In the genomic region with DNA sequence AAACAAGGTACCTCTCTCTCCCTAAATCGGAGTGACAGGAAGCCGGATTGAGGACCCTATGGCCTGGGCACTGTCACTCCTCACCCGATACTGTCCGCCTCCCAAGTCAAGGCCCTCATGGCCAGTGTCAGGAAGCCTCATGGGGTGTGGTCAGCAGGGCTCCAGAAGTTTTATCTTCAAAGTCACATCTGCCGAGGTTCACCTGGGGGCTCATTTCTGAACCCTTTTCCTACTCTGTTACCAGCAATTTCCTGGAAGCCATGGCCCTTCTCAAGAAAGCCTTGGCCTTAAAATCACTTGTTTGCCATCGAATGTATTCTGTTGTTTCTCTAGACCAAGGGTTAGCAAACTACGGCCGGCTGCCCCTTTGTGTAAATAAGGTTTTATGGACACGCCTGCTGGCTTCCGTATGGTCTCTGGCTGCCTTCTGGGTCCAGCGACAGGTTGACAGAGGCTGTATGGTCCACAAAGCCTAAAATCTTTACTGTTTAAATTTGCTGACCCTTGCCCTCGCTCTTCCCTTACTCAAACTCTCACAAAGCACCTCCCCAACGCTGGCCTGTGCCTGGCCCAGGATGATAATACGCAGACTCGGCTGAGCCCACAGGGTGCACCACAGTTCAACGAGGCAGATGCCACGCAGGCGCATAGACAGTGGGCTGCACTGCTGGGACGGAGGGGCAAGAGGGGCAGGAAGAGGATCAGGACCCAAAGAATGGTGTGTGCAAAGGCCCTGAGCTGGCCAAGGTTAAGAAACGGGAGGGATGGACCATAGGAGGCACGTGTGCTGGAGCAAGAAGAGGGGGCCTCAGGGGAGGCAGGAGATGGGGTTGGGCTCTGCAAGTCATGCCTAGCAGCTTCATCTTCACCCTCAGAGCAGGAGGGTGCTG, we compare ENCODE assay signal across 1 cellular context.
TF ChIP-seq lines count a peak whose summit lies in the region.

No MANE protein-coding gene starts in this region.

TF ChIP-seq in HepG2, 621 proteins besides CTCF, POLR2A, EP300 and RAD21 (continued from another document and continues in another):
- TF ChIP-seq, protein P1, sequence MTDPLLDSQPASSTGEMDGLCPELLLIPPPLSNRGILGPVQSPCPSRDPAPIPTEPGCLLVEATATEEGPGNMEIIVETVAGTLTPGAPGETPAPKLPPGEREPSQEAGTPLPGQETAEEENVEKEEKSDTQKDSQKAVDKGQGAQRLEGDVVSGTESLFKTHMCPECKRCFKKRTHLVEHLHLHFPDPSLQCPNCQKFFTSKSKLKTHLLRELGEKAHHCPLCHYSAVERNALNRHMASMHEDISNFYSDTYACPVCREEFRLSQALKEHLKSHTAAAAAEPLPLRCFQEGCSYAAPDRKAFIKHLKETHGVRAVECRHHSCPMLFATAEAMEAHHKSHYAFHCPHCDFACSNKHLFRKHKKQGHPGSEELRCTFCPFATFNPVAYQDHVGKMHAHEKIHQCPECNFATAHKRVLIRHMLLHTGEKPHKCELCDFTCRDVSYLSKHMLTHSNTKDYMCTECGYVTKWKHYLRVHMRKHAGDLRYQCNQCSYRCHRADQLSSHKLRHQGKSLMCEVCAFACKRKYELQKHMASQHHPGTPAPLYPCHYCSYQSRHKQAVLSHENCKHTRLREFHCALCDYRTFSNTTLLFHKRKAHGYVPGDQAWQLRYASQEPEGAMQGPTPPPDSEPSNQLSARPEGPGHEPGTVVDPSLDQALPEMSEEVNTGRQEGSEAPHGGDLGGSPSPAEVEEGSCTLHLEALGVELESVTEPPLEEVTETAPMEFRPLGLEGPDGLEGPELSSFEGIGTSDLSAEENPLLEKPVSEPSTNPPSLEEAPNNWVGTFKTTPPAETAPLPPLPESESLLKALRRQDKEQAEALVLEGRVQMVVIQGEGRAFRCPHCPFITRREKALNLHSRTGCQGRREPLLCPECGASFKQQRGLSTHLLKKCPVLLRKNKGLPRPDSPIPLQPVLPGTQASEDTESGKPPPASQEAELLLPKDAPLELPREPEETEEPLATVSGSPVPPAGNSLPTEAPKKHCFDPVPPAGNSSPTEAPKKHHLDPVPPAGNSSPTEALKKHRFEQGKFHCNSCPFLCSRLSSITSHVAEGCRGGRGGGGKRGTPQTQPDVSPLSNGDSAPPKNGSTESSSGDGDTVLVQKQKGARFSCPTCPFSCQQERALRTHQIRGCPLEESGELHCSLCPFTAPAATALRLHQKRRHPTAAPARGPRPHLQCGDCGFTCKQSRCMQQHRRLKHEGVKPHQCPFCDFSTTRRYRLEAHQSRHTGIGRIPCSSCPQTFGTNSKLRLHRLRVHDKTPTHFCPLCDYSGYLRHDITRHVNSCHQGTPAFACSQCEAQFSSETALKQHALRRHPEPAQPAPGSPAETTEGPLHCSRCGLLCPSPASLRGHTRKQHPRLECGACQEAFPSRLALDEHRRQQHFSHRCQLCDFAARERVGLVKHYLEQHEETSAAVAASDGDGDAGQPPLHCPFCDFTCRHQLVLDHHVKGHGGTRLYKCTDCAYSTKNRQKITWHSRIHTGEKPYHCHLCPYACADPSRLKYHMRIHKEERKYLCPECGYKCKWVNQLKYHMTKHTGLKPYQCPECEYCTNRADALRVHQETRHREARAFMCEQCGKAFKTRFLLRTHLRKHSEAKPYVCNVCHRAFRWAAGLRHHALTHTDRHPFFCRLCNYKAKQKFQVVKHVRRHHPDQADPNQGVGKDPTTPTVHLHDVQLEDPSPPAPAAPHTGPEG (CRISPR knock-in tag; IDR thresholded peaks at IDR 0.05), result no peak
- TF ChIP-seq ZSCAN31 (CRISPR knock-in tag; IDR thresholded peaks at IDR 0.05; ENCODE audit: low read depth) (no peak), TSC22D2 (CRISPR knock-in tag; IDR thresholded peaks at IDR 0.05; ENCODE audit: borderline replicate concordance) (0 out of 2 replicates have a peak, but pooled peaks have one; percentile 33), KAT2B (IDR thresholded peaks at IDR 0.05; ENCODE audit: borderline replicate concordance, low read depth, low read length) (no peak), POGZ (CRISPR knock-in tag; IDR thresholded peaks at IDR 0.05) (no peak), ZNF350 (CRISPR knock-in tag; IDR thresholded peaks at IDR 0.05; ENCODE audit: borderline replicate concordance, low read depth) (peak; percentile 66; the same call in 1 of the 2 replicates), ZNF317 (CRISPR knock-in tag; IDR thresholded peaks at IDR 0.05) (no peak), RELA (CRISPR knock-in tag; IDR thresholded peaks at IDR 0.05) (no peak), SKI (IDR thresholded peaks at IDR 0.05; ENCODE audit: partially characterized antibody) (peak; percentile 50), TRIM24 (CRISPR knock-in tag; IDR thresholded peaks at IDR 0.05) (no peak), KDM1A (CRISPR knock-in tag; IDR thresholded peaks at IDR 0.05) (no peak), ZNF670 (CRISPR knock-in tag; IDR thresholded peaks at IDR 0.05; ENCODE audit: borderline replicate concordance) (0 out of 2 replicates have a peak, but pooled peaks have one; percentile 44), HOXD1 (CRISPR knock-in tag; IDR thresholded peaks at IDR 0.05) (no peak), EHMT2 (IDR thresholded peaks at IDR 0.05; ENCODE audit: borderline replicate concordance, low read depth, low read length) (no peak), PAX8 (CRISPR knock-in tag; IDR thresholded peaks at IDR 0.05; ENCODE audit: borderline replicate concordance) (0 out of 2 replicates have a peak, but pooled peaks have one; percentile 57), HMG20A (CRISPR knock-in tag; IDR thresholded peaks at IDR 0.05; ENCODE audit: borderline replicate concordance) (peak; percentile 59; the same call in 1 of the 2 replicates), ZNF841 (CRISPR knock-in tag; IDR thresholded peaks at IDR 0.05; ENCODE audit: borderline replicate concordance) (no peak), POLR2AphosphoS5 (IDR thresholded peaks at IDR 0.05; ENCODE audit: low read depth, low read length) (no peak), RARG (CRISPR knock-in tag; IDR thresholded peaks at IDR 0.05; ENCODE audit: low read depth) (no peak), KDM2A (CRISPR knock-in tag; IDR thresholded peaks at IDR 0.05; ENCODE audit: borderline replicate concordance, low read depth) (peak; percentile 58; the same call in 1 of the 2 replicates), ETV6 (CRISPR knock-in tag; conservative IDR thresholded peaks at IDR 0.05) (peak; percentile 76; the same call in 1 of the 2 replicates), ZNF451 (CRISPR knock-in tag; IDR thresholded peaks at IDR 0.05) (0 out of 2 replicates have a peak, but pooled peaks have one; percentile 16), ZNF333 (CRISPR knock-in tag; IDR thresholded peaks at IDR 0.05; ENCODE audit: borderline replicate concordance) (no peak), ZNF567 (CRISPR knock-in tag; IDR thresholded peaks at IDR 0.05; ENCODE audit: borderline replicate concordance) (no peak), GMEB1 (CRISPR knock-in tag; IDR thresholded peaks at IDR 0.05; ENCODE audit: borderline replicate concordance) (no peak; the same call in 1 of the 2 replicates), BHLHE40 (IDR thresholded peaks at IDR 0.05; ENCODE audit: low read length) (no peak), ZNF20 (CRISPR knock-in tag; IDR thresholded peaks at IDR 0.05) (no peak), CCAR2 (optimal IDR thresholded peaks at IDR 0.05; ENCODE audit: low read depth, low read length) (no peak), ZNF703 (CRISPR knock-in tag; IDR thresholded peaks at IDR 0.05; ENCODE audit: borderline replicate concordance) (0 out of 2 replicates have a peak, but pooled peaks have one; percentile 74)
- TF ChIP-seq, protein P2, sequence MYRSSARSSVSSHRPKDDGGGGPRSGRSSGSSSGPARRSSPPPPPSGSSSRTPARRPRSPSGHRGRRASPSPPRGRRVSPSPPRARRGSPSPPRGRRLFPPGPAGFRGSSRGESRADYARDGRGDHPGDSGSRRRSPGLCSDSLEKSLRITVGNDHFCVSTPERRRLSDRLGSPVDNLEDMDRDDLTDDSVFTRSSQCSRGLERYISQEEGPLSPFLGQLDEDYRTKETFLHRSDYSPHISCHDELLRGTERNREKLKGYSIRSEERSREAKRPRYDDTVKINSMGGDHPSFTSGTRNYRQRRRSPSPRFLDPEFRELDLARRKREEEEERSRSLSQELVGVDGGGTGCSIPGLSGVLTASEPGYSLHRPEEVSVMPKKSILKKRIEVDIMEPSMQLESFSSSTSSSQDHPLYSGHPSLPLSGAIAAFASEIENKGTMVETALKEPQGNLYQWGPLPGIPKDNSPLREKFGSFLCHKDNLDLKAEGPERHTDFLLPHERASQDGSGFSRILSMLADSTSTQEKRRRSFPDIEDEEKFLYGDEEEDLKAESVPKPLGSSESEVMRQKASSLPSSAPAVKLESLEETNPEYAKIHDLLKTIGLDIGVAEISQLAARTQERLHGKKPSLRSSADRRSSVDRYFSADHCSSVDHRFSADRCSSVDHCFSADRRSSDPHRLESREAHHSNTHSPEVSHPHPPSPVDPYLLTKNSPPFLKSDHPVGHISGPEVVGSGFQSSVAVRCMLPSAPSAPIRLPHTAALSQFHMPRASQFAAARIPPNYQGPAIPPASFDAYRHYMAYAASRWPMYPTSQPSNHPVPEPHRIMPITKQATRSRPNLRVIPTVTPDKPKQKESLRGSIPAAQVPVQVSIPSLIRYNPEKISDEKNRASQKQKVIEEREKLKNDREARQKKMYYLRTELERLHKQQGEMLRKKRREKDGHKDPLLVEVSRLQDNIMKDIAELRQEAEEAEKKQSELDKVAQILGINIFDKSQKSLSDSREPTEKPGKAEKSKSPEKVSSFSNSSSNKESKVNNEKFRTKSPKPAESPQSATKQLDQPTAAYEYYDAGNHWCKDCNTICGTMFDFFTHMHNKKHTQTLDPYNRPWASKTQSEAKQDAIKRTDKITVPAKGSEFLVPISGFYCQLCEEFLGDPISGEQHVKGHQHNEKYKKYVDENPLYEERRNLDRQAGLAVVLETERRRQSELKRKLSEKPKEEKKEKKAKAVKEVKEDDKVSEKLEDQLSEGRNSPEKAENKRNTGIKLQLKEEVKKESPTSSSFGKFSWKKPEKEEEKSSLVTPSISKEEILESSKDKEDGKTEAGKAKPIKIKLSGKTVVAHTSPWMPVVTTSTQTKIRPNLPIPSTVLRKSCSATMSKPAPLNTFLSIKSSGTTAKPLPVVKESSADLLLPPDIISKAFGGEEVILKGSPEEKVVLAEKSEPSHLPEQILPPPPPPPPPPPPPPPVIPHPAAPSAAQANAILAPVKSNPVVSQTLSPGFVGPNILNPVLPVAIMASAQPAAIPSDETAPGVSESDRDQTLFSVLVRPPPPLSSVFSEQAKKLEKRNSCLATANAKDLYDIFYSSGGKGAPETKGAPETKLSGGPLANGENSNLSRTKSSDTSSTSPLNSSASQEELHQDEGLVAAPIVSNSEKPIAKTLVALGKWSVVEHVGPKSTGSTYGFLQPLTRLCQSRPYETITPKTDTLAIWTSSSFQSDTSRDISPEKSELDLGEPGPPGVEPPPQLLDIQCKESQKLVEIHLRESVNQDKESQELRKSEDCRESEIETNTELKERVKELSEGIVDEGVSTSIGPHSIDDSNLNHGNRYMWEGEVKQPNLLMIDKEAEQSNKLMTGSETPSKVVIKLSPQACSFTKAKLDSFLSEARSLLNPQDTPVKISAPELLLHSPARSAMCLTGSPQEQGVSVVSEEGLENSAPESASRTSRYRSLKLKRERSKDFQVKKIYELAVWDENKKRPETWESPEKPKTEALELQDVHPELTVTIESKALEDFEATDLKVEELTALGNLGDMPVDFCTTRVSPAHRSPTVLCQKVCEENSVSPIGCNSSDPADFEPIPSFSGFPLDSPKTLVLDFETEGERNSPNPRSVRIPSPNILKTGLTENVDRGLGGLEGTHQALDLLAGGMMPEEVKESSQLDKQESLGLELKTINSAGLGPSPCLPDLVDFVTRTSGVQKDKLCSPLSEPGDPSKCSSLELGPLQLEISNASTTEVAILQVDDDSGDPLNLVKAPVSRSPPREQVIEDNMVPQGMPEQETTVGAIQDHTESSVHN (CRISPR knock-in tag; IDR thresholded peaks at IDR 0.05), result no peak
- TF ChIP-seq, protein P3, sequence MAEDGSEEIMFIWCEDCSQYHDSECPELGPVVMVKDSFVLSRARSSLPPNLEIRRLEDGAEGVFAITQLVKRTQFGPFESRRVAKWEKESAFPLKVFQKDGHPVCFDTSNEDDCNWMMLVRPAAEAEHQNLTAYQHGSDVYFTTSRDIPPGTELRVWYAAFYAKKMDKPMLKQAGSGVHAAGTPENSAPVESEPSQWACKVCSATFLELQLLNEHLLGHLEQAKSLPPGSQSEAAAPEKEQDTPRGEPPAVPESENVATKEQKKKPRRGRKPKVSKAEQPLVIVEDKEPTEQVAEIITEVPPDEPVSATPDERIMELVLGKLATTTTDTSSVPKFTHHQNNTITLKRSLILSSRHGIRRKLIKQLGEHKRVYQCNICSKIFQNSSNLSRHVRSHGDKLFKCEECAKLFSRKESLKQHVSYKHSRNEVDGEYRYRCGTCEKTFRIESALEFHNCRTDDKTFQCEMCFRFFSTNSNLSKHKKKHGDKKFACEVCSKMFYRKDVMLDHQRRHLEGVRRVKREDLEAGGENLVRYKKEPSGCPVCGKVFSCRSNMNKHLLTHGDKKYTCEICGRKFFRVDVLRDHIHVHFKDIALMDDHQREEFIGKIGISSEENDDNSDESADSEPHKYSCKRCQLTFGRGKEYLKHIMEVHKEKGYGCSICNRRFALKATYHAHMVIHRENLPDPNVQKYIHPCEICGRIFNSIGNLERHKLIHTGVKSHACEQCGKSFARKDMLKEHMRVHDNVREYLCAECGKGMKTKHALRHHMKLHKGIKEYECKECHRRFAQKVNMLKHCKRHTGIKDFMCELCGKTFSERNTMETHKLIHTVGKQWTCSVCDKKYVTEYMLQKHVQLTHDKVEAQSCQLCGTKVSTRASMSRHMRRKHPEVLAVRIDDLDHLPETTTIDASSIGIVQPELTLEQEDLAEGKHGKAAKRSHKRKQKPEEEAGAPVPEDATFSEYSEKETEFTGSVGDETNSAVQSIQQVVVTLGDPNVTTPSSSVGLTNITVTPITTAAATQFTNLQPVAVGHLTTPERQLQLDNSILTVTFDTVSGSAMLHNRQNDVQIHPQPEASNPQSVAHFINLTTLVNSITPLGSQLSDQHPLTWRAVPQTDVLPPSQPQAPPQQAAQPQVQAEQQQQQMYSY (CRISPR knock-in tag; IDR thresholded peaks at IDR 0.05), result no peak
- TF ChIP-seq, protein P4, sequence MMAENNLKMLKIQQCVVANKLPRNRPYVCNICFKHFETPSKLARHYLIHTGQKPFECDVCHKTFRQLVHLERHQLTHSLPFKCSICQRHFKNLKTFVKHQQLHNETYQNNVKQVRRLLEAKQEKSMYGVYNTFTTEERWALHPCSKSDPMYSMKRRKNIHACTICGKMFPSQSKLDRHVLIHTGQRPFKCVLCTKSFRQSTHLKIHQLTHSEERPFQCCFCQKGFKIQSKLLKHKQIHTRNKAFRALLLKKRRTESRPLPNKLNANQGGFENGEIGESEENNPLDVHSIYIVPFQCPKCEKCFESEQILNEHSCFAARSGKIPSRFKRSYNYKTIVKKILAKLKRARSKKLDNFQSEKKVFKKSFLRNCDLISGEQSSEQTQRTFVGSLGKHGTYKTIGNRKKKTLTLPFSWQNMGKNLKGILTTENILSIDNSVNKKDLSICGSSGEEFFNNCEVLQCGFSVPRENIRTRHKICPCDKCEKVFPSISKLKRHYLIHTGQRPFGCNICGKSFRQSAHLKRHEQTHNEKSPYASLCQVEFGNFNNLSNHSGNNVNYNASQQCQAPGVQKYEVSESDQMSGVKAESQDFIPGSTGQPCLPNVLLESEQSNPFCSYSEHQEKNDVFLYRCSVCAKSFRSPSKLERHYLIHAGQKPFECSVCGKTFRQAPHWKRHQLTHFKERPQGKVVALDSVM (CRISPR knock-in tag; IDR thresholded peaks at IDR 0.05), result no peak
